In the genomic region with DNA sequence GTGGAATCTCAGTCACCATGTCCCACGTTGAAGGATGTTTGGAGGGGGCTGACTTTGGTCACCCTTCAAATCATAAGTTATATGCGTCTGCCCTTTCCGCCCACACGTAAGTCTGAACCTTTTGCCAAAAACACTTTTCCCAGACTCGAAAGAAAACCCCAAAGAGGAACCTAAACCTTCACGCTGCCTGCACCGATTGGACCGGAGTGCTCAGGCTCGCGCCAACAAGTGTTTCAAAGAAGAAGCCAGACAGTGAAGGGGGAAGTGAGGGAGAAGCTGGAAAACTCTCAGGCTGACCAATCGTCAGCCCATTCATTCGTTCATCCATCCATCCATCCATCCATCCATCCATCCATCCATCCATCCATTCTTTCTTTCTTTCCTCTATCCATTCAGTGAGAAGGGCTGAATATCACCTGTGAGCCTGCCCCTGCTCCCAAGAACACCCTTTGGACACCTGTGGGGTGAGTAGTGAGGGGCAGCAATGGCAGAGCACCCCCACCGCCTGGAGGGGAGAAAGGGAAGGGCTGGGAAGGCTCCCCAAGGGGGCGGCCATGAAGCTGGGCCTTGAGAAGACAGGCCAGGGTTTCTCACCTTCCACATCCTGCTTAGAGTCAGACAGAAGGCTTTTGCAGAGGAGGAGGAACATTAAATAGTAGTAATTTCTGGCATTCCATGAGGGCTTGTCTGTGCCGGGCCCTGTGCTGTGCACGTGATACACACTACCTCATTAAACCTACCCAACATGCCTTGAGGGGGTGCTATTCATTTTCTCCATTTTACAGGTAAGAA, we compare ENCODE assay signal across 1 cellular context.
TF ChIP-seq lines count a peak whose summit lies in the region.

No MANE protein-coding gene starts in this region.

TF ChIP-seq in IMR-90, 13 proteins besides CTCF, POLR2A, EP300 and RAD21 (continued from another document):
- TF ChIP-seq, protein P1, sequence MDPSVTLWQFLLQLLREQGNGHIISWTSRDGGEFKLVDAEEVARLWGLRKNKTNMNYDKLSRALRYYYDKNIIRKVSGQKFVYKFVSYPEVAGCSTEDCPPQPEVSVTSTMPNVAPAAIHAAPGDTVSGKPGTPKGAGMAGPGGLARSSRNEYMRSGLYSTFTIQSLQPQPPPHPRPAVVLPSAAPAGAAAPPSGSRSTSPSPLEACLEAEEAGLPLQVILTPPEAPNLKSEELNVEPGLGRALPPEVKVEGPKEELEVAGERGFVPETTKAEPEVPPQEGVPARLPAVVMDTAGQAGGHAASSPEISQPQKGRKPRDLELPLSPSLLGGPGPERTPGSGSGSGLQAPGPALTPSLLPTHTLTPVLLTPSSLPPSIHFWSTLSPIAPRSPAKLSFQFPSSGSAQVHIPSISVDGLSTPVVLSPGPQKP (IDR thresholded peaks at IDR 0.05; ENCODE audit: borderline replicate concordance, low read depth, low read length), result no peak
- TF ChIP-seq FOS (IDR thresholded peaks at IDR 0.05; ENCODE audit: low read depth, low read length) (no peak), NFE2L2 (IDR thresholded peaks at IDR 0.05; ENCODE audit: low read depth, low read length) (no peak), MAFK (IDR thresholded peaks at IDR 0.05; ENCODE audit: low read depth, low read length) (no peak), MAZ (IDR thresholded peaks at IDR 0.05; ENCODE audit: borderline replicate concordance, low read depth, low read length) (no peak), RCOR1 (IDR thresholded peaks at IDR 0.05; ENCODE audit: insufficient replicate concordance, low read length) (no peak), CHD1 (IDR thresholded peaks at IDR 0.05; ENCODE audit: low read depth, low read length) (no peak), RFX5 (IDR thresholded peaks at IDR 0.05; ENCODE audit: low read depth, low read length) (no peak), CEBPB (IDR thresholded peaks at IDR 0.05; ENCODE audit: low read depth, low read length) (no peak), SMC3 (IDR thresholded peaks at IDR 0.05; ENCODE audit: low read depth, low read length) (no peak)
- TF ChIP-seq, protein P2, sequence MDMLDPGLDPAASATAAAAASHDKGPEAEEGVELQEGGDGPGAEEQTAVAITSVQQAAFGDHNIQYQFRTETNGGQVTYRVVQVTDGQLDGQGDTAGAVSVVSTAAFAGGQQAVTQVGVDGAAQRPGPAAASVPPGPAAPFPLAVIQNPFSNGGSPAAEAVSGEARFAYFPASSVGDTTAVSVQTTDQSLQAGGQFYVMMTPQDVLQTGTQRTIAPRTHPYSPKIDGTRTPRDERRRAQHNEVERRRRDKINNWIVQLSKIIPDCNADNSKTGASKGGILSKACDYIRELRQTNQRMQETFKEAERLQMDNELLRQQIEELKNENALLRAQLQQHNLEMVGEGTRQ (IDR thresholded peaks at IDR 0.05; ENCODE audit: low read depth, low read length), result no peak
